In the genomic region with DNA sequence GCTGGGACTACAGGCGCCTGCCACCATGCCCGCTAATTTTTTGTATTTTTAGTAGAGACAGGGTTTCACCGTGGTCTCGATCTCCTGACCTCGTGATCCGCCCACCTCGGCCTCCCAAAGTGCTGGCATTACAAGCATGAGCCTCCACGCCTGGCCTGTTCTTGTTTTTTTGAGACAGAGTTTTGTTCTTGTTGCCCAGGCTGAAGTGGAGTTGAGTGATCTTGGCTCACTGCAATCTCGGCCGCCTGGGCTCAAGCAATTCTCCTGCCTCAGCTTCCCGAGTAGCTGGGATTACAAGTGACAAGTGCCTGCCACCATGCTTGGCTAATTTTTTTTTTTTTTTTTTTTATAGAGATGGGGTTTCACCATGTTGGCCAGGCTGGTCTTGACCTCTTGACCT, we compare ENCODE assay signal across 5 cellular contexts. TPM values are rescaled to one million over a fixed set of nuclear protein-coding genes. Genes with fewer than 3 reads are reported as not detected.
"Had no signal": no experiment of that assay in that cellular context is flagged by ENCODE, and none has a peak within 500 bp of the region (broad histone marks: within the 10 kb centered on the region; RNA-seq: fewer than 3 reads in every experiment).

No MANE protein-coding gene starts in this region.

RNA-seq across cellular contexts. Expression of gene TTC16, which starts 40.9 kb away (rescaled TPM):
- total RNA-seq: activated B cell treated with CpG ODN at 0.5 μM for 24 hours; activated CD4-positive, alpha-beta T cell treated with anti-CD3 and anti-CD28 coated beads, Interleukin-2, amount 10 ng/mL, durations not matched to agents 24 days and 14 days; activated T-helper 1 cell treated with anti-CD3 and anti-CD28 coated beads, Interleukin-12 subunit alpha, Interleukin-12 subunit beta, Interleukin-2, Interleukin-4 antibody, amounts not matched to agents 30 ng/mL and 10 ng/mL and 1 ng/mL, durations not matched to agents 14 hours and 24 hours and 36 hours; astrocyte had no signal
- polyA plus RNA-seq: aorta had no signal
